Comparison of ENCODE assay signal across 18 cellular contexts in the genomic region with DNA sequence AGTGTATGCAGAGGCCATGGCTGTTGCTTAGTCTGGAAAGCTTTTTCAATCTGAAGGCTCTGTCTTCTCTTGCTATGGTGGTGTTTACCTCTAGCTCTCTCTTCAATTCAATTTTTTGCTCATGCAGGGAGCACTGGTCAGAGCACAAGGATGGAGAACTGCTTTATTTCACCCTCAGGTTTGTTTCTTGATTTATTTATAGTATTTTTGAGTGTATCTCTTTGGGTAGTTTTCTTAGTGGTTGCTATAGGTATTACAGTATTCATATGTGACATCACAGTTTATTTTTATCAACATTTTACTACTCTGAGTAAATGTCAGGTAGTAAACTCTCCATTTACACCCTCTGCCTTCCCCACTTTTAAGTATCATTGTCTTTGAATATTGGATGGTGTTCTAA.
A peak's percentile ranks its signal among the peaks of the same experiment; 100 is the strongest.
DNase-seq lines count a peak whose midpoint lies in the region; ATAC-seq and TF ChIP-seq lines count a peak whose summit lies in the region.
"Had no signal": no experiment of that assay in that cellular context is flagged by ENCODE, and none has a peak within 500 bp of the region (broad histone marks: within the 10 kb centered on the region; RNA-seq: fewer than 3 reads in every experiment).

No MANE protein-coding gene starts in this region.

- H3K27me3 ChIP-seq in brain microvascular endothelial cell (replicated peaks) = no peaks in the 10 kb centered on the region
- H3K27me3 ChIP-seq: gastroesophageal sphincter, vagina had no signal

- H3K36me3 Mint-ChIP-seq in mesothelial cell of epicardium = peaks cover 16% of the 10 kb centered on the region
- H3K36me3 Mint-ChIP-seq in activated naive CD8-positive, alpha-beta T cell treated with anti-CD3 and anti-CD28 coated beads for 36 hours = no peaks in the 10 kb centered on the region

- no peaks in the 10 kb centered on the region for H3K27me3 Mint-ChIP-seq in mesothelial cell of epicardium (ENCODE audit: low read depth)
- H3K27me3 Mint-ChIP-seq in activated naive CD8-positive, alpha-beta T cell treated with anti-CD3 and anti-CD28 coated beads for 36 hours = no peaks in the 10 kb centered on the region
- H3K27me3 Mint-ChIP-seq: T-helper 17 cell had no signal

- H3K9me3 Mint-ChIP-seq in mesothelial cell of epicardium = peaks cover 18% of the 10 kb centered on the region
- no peaks in the 10 kb centered on the region for H3K9me3 Mint-ChIP-seq in activated naive CD8-positive, alpha-beta T cell treated with anti-CD3 and anti-CD28 coated beads for 36 hours
- H3K9me3 Mint-ChIP-seq: activated naive CD8-positive, alpha-beta T cell treated with anti-CD3 and anti-CD28 coated beads, Interleukin-2, amount 50 U/mL, for 24 hours had no signal

- in situ Hi-C loops in ACHN (cut with HindIII; ENCODE audit: low pct_ligation_motif_present, low pct_unique_long_range_greater_than_20kb, low sequenced_read_pairs) (no loop called here), brain microvascular endothelial cell (cut with HindIII; ENCODE audit: low pct_ligation_motif_present, low sequenced_read_pairs) (no loop called here)

- H3K4me3 ChIP-seq in brain microvascular endothelial cell (ENCODE audit: low read depth, low read length) = no peak overlapping the region
- H3K4me3 ChIP-seq: gastroesophageal sphincter, vagina had no signal

- H3K27ac ChIP-seq in brain microvascular endothelial cell = peak overlapping the region; percentile 95
- H3K27ac ChIP-seq: gastroesophageal sphincter, KMS-11, vagina had no signal

- TF ChIP-seq CTCF in brain microvascular endothelial cell (IDR thresholded peaks at IDR 0.05; ENCODE audit: low read depth, low read length, missing control alignments) (peak; percentile 33), mesothelial cell of epicardium (IDR thresholded peaks at IDR 0.05; ENCODE audit: unreplicated experiment) (peak; percentile 66)

- no peaks in the 10 kb centered on the region for H3K36me3 ChIP-seq in brain microvascular endothelial cell (replicated peaks)
- H3K36me3 ChIP-seq: gastroesophageal sphincter, vagina had no signal

- no peak overlapping the region for H3K4me3 Mint-ChIP-seq in mesothelial cell of epicardium
- no peak overlapping the region for H3K4me3 Mint-ChIP-seq in activated naive CD8-positive, alpha-beta T cell treated with anti-CD3 and anti-CD28 coated beads for 36 hours
- H3K4me3 Mint-ChIP-seq: activated CD8-positive, alpha-beta T cell treated with anti-CD3 and anti-CD28 coated beads, Interleukin-2, amount 10 ng/mL, durations not matched to agents 7 days and 5 days; activated naive CD8-positive, alpha-beta T cell treated with anti-CD3 and anti-CD28 coated beads, Interleukin-2, amount 50 U/mL, for 24 hours; T-helper 17 cell; WTC11 had no signal

- DNase-seq in ACHN = peak; percentile 26
- no peak for DNase-seq in brain microvascular endothelial cell
- DNase-seq in mesothelial cell of epicardium (ENCODE audit: low spot score in 2 of 2, unreplicated experiment in 2 of 2) = no peak
- no peak for DNase-seq in activated naive CD8-positive, alpha-beta T cell treated with anti-CD3 and anti-CD28 coated beads for 36 hours
- no peak for DNase-seq in germinal center (ENCODE audit: low spot score)
- DNase-seq: activated CD8-positive, alpha-beta T cell treated with anti-CD3 and anti-CD28 coated beads, Interleukin-2, amount 10 ng/mL, durations not matched to agents 7 days and 5 days; activated naive CD8-positive, alpha-beta T cell treated with anti-CD3 and anti-CD28 coated beads, Interleukin-2, amount 50 U/mL, for 24 hours; caudate nucleus; NCI-H1436 treated with DMSO at 0.1 percent for 48 hours; stimulated activated CD4-positive, alpha-beta T cell treated with anti-CD3 and anti-CD28 coated beads, Interleukin-15, amount 100 ng/mL, for 24 hours; T-helper 17 cell had no signal

- H3K4me1 Mint-ChIP-seq in mesothelial cell of epicardium = peaks cover 7% of the 10 kb centered on the region
- H3K4me1 Mint-ChIP-seq in activated naive CD8-positive, alpha-beta T cell treated with anti-CD3 and anti-CD28 coated beads for 36 hours = no peaks in the 10 kb centered on the region
- H3K4me1 Mint-ChIP-seq: activated naive CD8-positive, alpha-beta T cell treated with anti-CD3 and anti-CD28 coated beads, Interleukin-2, amount 50 U/mL, for 24 hours; T-helper 17 cell had no signal

- ATAC-seq in HG02938 (IDR thresholded peaks at IDR 0.05; ENCODE audit: unreplicated experiment) = peak; percentile 73
- no peak for ATAC-seq in HG03521 (IDR thresholded peaks at IDR 0.05; ENCODE audit: unreplicated experiment)
- no peak for ATAC-seq in GM21825 (IDR thresholded peaks at IDR 0.05; ENCODE audit: unreplicated experiment)
- ATAC-seq: activated CD8-positive, alpha-beta T cell treated with anti-CD3 and anti-CD28 coated beads, Interleukin-2, amount 10 ng/mL, durations not matched to agents 7 days and 5 days; activated naive CD8-positive, alpha-beta T cell treated with anti-CD3 and anti-CD28 coated beads, Interleukin-2, amount 50 U/mL, for 24 hours; gastroesophageal sphincter; T-helper 17 cell; WTC11 had no signal

- no peak overlapping the region for H3K27ac Mint-ChIP-seq in mesothelial cell of epicardium
- no peak overlapping the region for H3K27ac Mint-ChIP-seq in activated naive CD8-positive, alpha-beta T cell treated with anti-CD3 and anti-CD28 coated beads for 36 hours
- H3K27ac Mint-ChIP-seq: activated CD8-positive, alpha-beta T cell treated with anti-CD3 and anti-CD28 coated beads, Interleukin-2, amount 10 ng/mL, durations not matched to agents 7 days and 5 days; activated naive CD8-positive, alpha-beta T cell treated with anti-CD3 and anti-CD28 coated beads, Interleukin-2, amount 50 U/mL, for 24 hours; T-helper 17 cell; WTC11 had no signal
